ENCODE assay signal across 13 cellular contexts in genomic region chr19:44783545-44783944, GRCh38. TPM values are rescaled to one million over a fixed set of nuclear protein-coding genes. Genes with fewer than 3 reads are reported as not detected.
DNase-seq lines count a peak whose midpoint lies in the region; ATAC-seq and TF ChIP-seq lines count a peak whose summit lies in the region.
"Had no signal": no experiment of that assay in that cellular context is flagged by ENCODE, and none has a peak within 500 bp of the region (broad histone marks: within the 10 kb centered on the region; RNA-seq: fewer than 3 reads in every experiment).

No MANE protein-coding gene starts in this region.

- no peaks in the 10 kb centered on the region for H3K36me3 ChIP-seq in BLaER1 treated with 17β-estradiol and CSF1 and Interleukin-3, amounts not matched to agents 10 nM and 100 nM
- H3K36me3 ChIP-seq in mesenchymal stem cell (ENCODE audit: control insufficient read depth in 1 of 2, insufficient read depth in 2 of 2, low read depth in 1 of 2, low read length in 2 of 2) = no peaks in the 10 kb centered on the region
- H3K36me3 ChIP-seq: BE2C had no signal

- H4K8ac ChIP-seq in mesenchymal stem cell (ENCODE audit: low read length) = peak overlapping the region; percentile 37

- H2AFZ ChIP-seq in mesenchymal stem cell (ENCODE audit: low read depth, low read length) = no peak overlapping the region
- H2AFZ ChIP-seq: GM23248 had no signal

- peaks cover 6% of the 10 kb centered on the region for H3K4me1 Mint-ChIP-seq in CD4-positive, alpha-beta T cell (ENCODE audit: low read depth)

- no peak for TF ChIP-seq CTCF in VCaP (conservative IDR thresholded peaks at IDR 0.05)
- TF ChIP-seq CTCF in CD4-positive, alpha-beta T cell (IDR thresholded peaks at IDR 0.05) = no peak

- H2BK12ac ChIP-seq in mesenchymal stem cell (ENCODE audit: low read length in 2 of 2) = no peak overlapping the region

- no peak overlapping the region for H3K4me3 Mint-ChIP-seq in CD4-positive, alpha-beta T cell

- no peaks in the 10 kb centered on the region for H3K36me3 Mint-ChIP-seq in CD4-positive, alpha-beta T cell (ENCODE audit: low read depth)
- H3K36me3 Mint-ChIP-seq: CD8-positive, alpha-beta T cell had no signal

- no peak overlapping the region for H3K14ac ChIP-seq in mesenchymal stem cell (ENCODE audit: low read length in 2 of 2)

- peaks cover 5 to 14% (median 11%) of the 10 kb centered on the region in 10 experiments; a peak in 18 of 20 replicates for H3K4me1 ChIP-seq in BLaER1 treated with 17β-estradiol and CSF1 and Interleukin-3, amounts not matched to agents 10 nM and 100 nM
- H3K4me1 ChIP-seq in mesenchymal stem cell (ENCODE audit: control insufficient read depth, insufficient read depth, low read depth, low read length) = peaks cover 3% of the 10 kb centered on the region
- H3K4me1 ChIP-seq: BE2C had no signal

- no peak overlapping the region for H2BK15ac ChIP-seq in mesenchymal stem cell (ENCODE audit: low read depth, poor library complexity, severe bottlenecking)

- intact Hi-C loops in CD4-positive, alpha-beta T cell (cut with DNase I, micrococcal nuclease) = no loop called here

- H3K27ac ChIP-seq in BLaER1 treated with 17β-estradiol and CSF1 and Interleukin-3, amounts not matched to agents 10 nM and 100 nM = no peak overlapping the region
- peak overlapping the region; percentile 78 for H3K27ac ChIP-seq in VCaP
- H3K27ac ChIP-seq in mesenchymal stem cell (ENCODE audit: low read length, poor library complexity, severe bottlenecking) = no peak overlapping the region
- no peak overlapping the region for H3K27ac ChIP-seq in CD4-positive, alpha-beta T cell (ENCODE audit: low read depth, low read length)
- H3K27ac ChIP-seq: GM23248 had no signal

- ATAC-seq in CD4-positive, alpha-beta T cell (ENCODE audit: poor library complexity) = no peak

- no peaks in the 10 kb centered on the region for H3K27me3 ChIP-seq in BLaER1 treated with 17β-estradiol and CSF1 and Interleukin-3, amounts not matched to agents 10 nM and 100 nM
- peaks cover 0 to 12% of the 10 kb centered on the region in 2 experiments for H3K27me3 ChIP-seq in mesenchymal stem cell (ENCODE audit: control insufficient read depth in 1 of 2, insufficient read depth in 1 of 2, low read length in 2 of 2)
- no peaks in the 10 kb centered on the region for H3K27me3 ChIP-seq in CD4-positive, alpha-beta T cell (ENCODE audit: control insufficient read depth, insufficient read depth, low read length)

- H3K27ac Mint-ChIP-seq in CD4-positive, alpha-beta T cell = no peak overlapping the region
- H3K27ac Mint-ChIP-seq: CD8-positive, alpha-beta T cell had no signal

- no peak overlapping the region for H4K91ac ChIP-seq in mesenchymal stem cell (ENCODE audit: low read length)

- H3K4me2 ChIP-seq in BLaER1 treated with 17β-estradiol and CSF1 and Interleukin-3, amounts not matched to agents 10 nM and 100 nM = peak overlapping the region in 8 of 11 experiments; percentile 48 to 89 (median 65); a peak in 8 of 22 replicates
- H3K4me2 ChIP-seq in mesenchymal stem cell (ENCODE audit: low read length, poor library complexity, severe bottlenecking) = no peak overlapping the region

- CTCF ChIA-PET in CD4-positive, alpha-beta T cell (lab: Charles Lee) = interaction anchor here (1.6 to 2.9 kb wide), 3 partner anchors 13 to 60 kb away, joined by 4 to 20 read pairs (median 5); no protein-coding TSS in a partner anchor

- H3K79me1 ChIP-seq in mesenchymal stem cell (replicated peaks; ENCODE audit: low read length, poor library complexity, severe bottlenecking) = no peaks in the 10 kb centered on the region

- WGBS in mesenchymal stem cell = 97% methylated on average over 4 of the region's 4 CpGs

- no peak for DNase-seq in mesenchymal stem cell
- DNase-seq in CD4-positive, alpha-beta T cell = no peak
- no peak for DNase-seq in ecto neural progenitor cell (ENCODE audit: low spot score)
- no peak for DNase-seq in NCI-H446 (lab: John Stamatoyannopoulos, UW)
- DNase-seq: 8988T, BE2C, HCEC 1CT had no signal

- POLR2A ChIA-PET in CD4-positive, alpha-beta T cell (lab: Charles Lee) = no interaction called here

- H3K4ac ChIP-seq in mesenchymal stem cell (ENCODE audit: low read depth in 1 of 2, low read length in 2 of 2) = no peak overlapping the region

- H2AK5ac ChIP-seq in mesenchymal stem cell (ENCODE audit: low read length, severe bottlenecking) = no peak overlapping the region

- no peaks in the 10 kb centered on the region for H3K9me3 ChIP-seq in BLaER1 treated with 17β-estradiol and CSF1 and Interleukin-3, amounts not matched to agents 10 nM and 100 nM (replicated peaks in 1 of 11)
- H3K9me3 ChIP-seq in mesenchymal stem cell (ENCODE audit: control insufficient read depth, low read length) = no peaks in the 10 kb centered on the region
- no peaks in the 10 kb centered on the region for H3K9me3 ChIP-seq in CD4-positive, alpha-beta T cell (ENCODE audit: control insufficient read depth, low read length)
- H3K9me3 ChIP-seq: A549, BE2C, Caco-2 had no signal

- no peak overlapping the region for H3K9ac ChIP-seq in BLaER1 treated with 17β-estradiol and CSF1 and Interleukin-3, amounts not matched to agents 10 nM and 100 nM
- H3K9ac ChIP-seq in mesenchymal stem cell (ENCODE audit: low read length) = no peak overlapping the region
- H3K9ac ChIP-seq: GM23248 had no signal

- H3K27me3 Mint-ChIP-seq in CD4-positive, alpha-beta T cell = peaks cover 6% of the 10 kb centered on the region

- no peak overlapping the region for H3K23ac ChIP-seq in mesenchymal stem cell (ENCODE audit: low read length in 2 of 2)

- no peak overlapping the region for H2BK5ac ChIP-seq in mesenchymal stem cell (ENCODE audit: low read depth, low read length, poor library complexity, severe bottlenecking)

- no peak overlapping the region for H2BK120ac ChIP-seq in mesenchymal stem cell (ENCODE audit: low read depth, low read length)

- H4K20me1 ChIP-seq in BLaER1 treated with 17β-estradiol and CSF1 and Interleukin-3, amounts not matched to agents 10 nM and 100 nM = no peaks in the 10 kb centered on the region

- no peaks in the 10 kb centered on the region for H3K9me3 Mint-ChIP-seq in CD4-positive, alpha-beta T cell
- H3K9me3 Mint-ChIP-seq: CD8-positive, alpha-beta T cell had no signal

- no peak overlapping the region for H3K18ac ChIP-seq in mesenchymal stem cell (ENCODE audit: low read depth in 1 of 2, low read length in 2 of 2)

- no peak overlapping the region for H3K4me3 ChIP-seq in BLaER1 treated with 17β-estradiol and CSF1 and Interleukin-3, amounts not matched to agents 10 nM and 100 nM
- H3K4me3 ChIP-seq in mesenchymal stem cell (ENCODE audit: insufficient read depth in 1 of 2, low read depth in 1 of 2, low read length in 2 of 2) = no peak overlapping the region
- H3K4me3 ChIP-seq: A549, GM23248 had no signal

RNA-seq across cellular contexts. Expression of gene CBLC, which starts 5.9 kb away (rescaled TPM):
- not detected for polyA plus RNA-seq in mesenchymal stem cell (2013, experiment 1 of 2)
- not detected for polyA plus RNA-seq in mesenchymal stem cell (2013, experiment 2 of 2)
- total RNA-seq in CD4-positive, alpha-beta T cell = not detected
- total RNA-seq: CD8-positive, alpha-beta T cell; GM23248 had no signal
- polyA plus RNA-seq: A549, GM23248 had no signal

RNA-seq across cellular contexts. Expression of gene BCAM, which starts 25.4 kb away (rescaled TPM):
- 19.9 TPM for polyA plus RNA-seq in mesenchymal stem cell (2013, experiment 1 of 2)
- 20.0 TPM for polyA plus RNA-seq in mesenchymal stem cell (2013, experiment 2 of 2)
- not detected for total RNA-seq in CD4-positive, alpha-beta T cell
- total RNA-seq: CD8-positive, alpha-beta T cell had no signal

RNA-seq across cellular contexts. Expression of gene BCL3, which starts 35.0 kb away (rescaled TPM):
- 48.8 TPM for polyA plus RNA-seq in mesenchymal stem cell (2013, experiment 1 of 2)
- polyA plus RNA-seq in mesenchymal stem cell (2013, experiment 2 of 2) = 47.7 TPM
- total RNA-seq in CD4-positive, alpha-beta T cell = 10 to 100 TPM; 90.9 to 97.1 TPM
